Comparison of ENCODE assay signal across 21 cellular contexts in genomic region chr9:133515615-133516255, GRCh38. TPM values are rescaled to one million over a fixed set of nuclear protein-coding genes. Genes with fewer than 3 reads are reported as not detected.
DNase-seq lines count a peak whose midpoint lies in the region; ATAC-seq, FAIRE-seq and TF ChIP-seq lines count a peak whose summit lies in the region.
"Had no signal": no experiment of that assay in that cellular context is flagged by ENCODE, and none has a peak within 500 bp of the region (broad histone marks: within the 10 kb centered on the region; RNA-seq: fewer than 3 reads in every experiment).

No MANE protein-coding gene starts in this region.

- peaks cover 2% of the 10 kb centered on the region for H4K20me1 ChIP-seq in K562 (replicated peaks; ENCODE audit: control insufficient read depth, insufficient read depth, low read length)

- no peak overlapping the region for H3K4me3 ChIP-seq in K562
- H3K4me3 ChIP-seq in mesenchymal stem cell (ENCODE audit: insufficient read depth in 1 of 2, low read depth in 1 of 2, low read length in 2 of 2): no peak overlapping the region
- H3K4me3 ChIP-seq in trophoblast cell (ENCODE audit: low read depth, low read length): no peak overlapping the region
- H3K4me3 ChIP-seq: BLaER1 treated with 17β-estradiol and CSF1 and Interleukin-3, amounts not matched to agents 10 nM and 100 nM; PC-9; SJSA1 had no signal

- H4K12ac ChIP-seq in trophoblast cell (ENCODE audit: low read depth, low read length): no peak overlapping the region

- H3K27me3 ChIP-seq in K562 (ENCODE audit: control insufficient read depth in 2 of 2, insufficient read depth in 2 of 2, low read length in 2 of 2) (peaks cover 31 to 69% of the 10 kb centered on the region in 2 experiments), mesenchymal stem cell (ENCODE audit: control insufficient read depth in 1 of 2, insufficient read depth in 1 of 2, low read length in 2 of 2) (peaks cover 33 to 53% of the 10 kb centered on the region in 2 experiments), trophoblast cell (ENCODE audit: insufficient read depth, low read length) (no peaks in the 10 kb centered on the region)
- H3K27me3 ChIP-seq: BLaER1 treated with 17β-estradiol and CSF1 and Interleukin-3, amounts not matched to agents 10 nM and 100 nM; SJSA1 had no signal

- FAIRE-seq in K562 (lab: Jason Lieb, UNC): no peak
- FAIRE-seq: H54, HTR-8/SVneo had no signal

- peak overlapping the region; percentile 12 for H2BK15ac ChIP-seq in mesenchymal stem cell (ENCODE audit: low read depth, poor library complexity, severe bottlenecking)

- no peaks in the 10 kb centered on the region for H3K9me1 ChIP-seq in K562 (ENCODE audit: control insufficient read depth, insufficient read depth, low read length)

- peak overlapping the region in 1 of 2 experiments; percentile 26; a peak in 1 of 4 replicates for H3K9ac ChIP-seq in K562 (ENCODE audit: insufficient read depth in 1 of 2, low read depth in 2 of 2, low read length in 2 of 2)
- H3K9ac ChIP-seq in mesenchymal stem cell (ENCODE audit: low read length): no peak overlapping the region
- no peak overlapping the region for H3K9ac ChIP-seq in trophoblast cell (ENCODE audit: low read length)
- H3K9ac ChIP-seq: BLaER1 treated with 17β-estradiol and CSF1 and Interleukin-3, amounts not matched to agents 10 nM and 100 nM had no signal

- H2BK12ac ChIP-seq in mesenchymal stem cell (ENCODE audit: low read length in 2 of 2) (no peak overlapping the region), trophoblast cell (ENCODE audit: low read length) (no peak overlapping the region)

- no peak for ATAC-seq in K562
- ATAC-seq in GM18870 (IDR thresholded peaks at IDR 0.05; ENCODE audit: unreplicated experiment): no peak
- ATAC-seq: CD8-positive, alpha-beta T cell had no signal

- H2AFZ ChIP-seq in K562 (ENCODE audit: low read depth, low read length) (no peak overlapping the region), mesenchymal stem cell (ENCODE audit: low read depth, low read length) (no peak overlapping the region), trophoblast cell (ENCODE audit: insufficient read depth, low read length, poor library complexity) (no peak overlapping the region)
- H2AFZ ChIP-seq: PC-9 had no signal

- H3K18ac ChIP-seq in mesenchymal stem cell (ENCODE audit: low read depth in 1 of 2, low read length in 2 of 2) (no peak overlapping the region), trophoblast cell (ENCODE audit: low read length) (no peak overlapping the region)

- H2BK5ac ChIP-seq in mesenchymal stem cell (ENCODE audit: low read depth, low read length, poor library complexity, severe bottlenecking): no peak overlapping the region
- H2BK5ac ChIP-seq in trophoblast cell (ENCODE audit: low read depth, low read length, poor library complexity): no peak overlapping the region

- H3K14ac ChIP-seq in mesenchymal stem cell (ENCODE audit: low read length in 2 of 2) (no peak overlapping the region), trophoblast cell (ENCODE audit: low read length) (no peak overlapping the region)

- H3K23ac ChIP-seq in mesenchymal stem cell (ENCODE audit: low read length in 2 of 2) (no peak overlapping the region), trophoblast cell (ENCODE audit: low read length) (no peak overlapping the region)

- H2AK5ac ChIP-seq in mesenchymal stem cell (ENCODE audit: low read length, severe bottlenecking): no peak overlapping the region
- no peak overlapping the region for H2AK5ac ChIP-seq in trophoblast cell (ENCODE audit: low read length)

- intact Hi-C loops in K562 (cut with micrococcal nuclease): no loop called here

- BruUV-seq in K562 (replicated peaks; lab: Mats Ljungman, UMichigan): no TSS peak

- H3K27ac ChIP-seq in K562 (ENCODE audit: extremely low read depth, low read depth, low read length) (no peak overlapping the region), mesenchymal stem cell (ENCODE audit: low read length, poor library complexity, severe bottlenecking) (no peak overlapping the region), trophoblast cell (ENCODE audit: low read depth, low read length) (no peak overlapping the region)
- H3K27ac ChIP-seq: BLaER1 treated with 17β-estradiol and CSF1 and Interleukin-3, amounts not matched to agents 10 nM and 100 nM; PC-9; SJSA1 had no signal

- H3K79me1 ChIP-seq in mesenchymal stem cell (replicated peaks; ENCODE audit: low read length, poor library complexity, severe bottlenecking): no peaks in the 10 kb centered on the region
- H3K79me1 ChIP-seq in trophoblast cell (ENCODE audit: low read length): no peaks in the 10 kb centered on the region

- no peak for TF ChIP-seq RAD21 in K562 (CRISPR knock-in tag; conservative IDR thresholded peaks at IDR 0.05 in 1 of 2, IDR thresholded peaks at IDR 0.05 in 1 of 2)

- H3K4me1 ChIP-seq in K562 (replicated peaks in 1 of 2; ENCODE audit: control insufficient read depth in 2 of 2, insufficient read depth in 2 of 2, low read length in 2 of 2): peaks cover 0 to 20% of the 10 kb centered on the region in 2 experiments; a peak in 2 of 5 replicates
- H3K4me1 ChIP-seq in mesenchymal stem cell (ENCODE audit: control insufficient read depth, insufficient read depth, low read depth, low read length): peaks cover 2% of the 10 kb centered on the region
- H3K4me1 ChIP-seq in trophoblast cell (ENCODE audit: control insufficient read depth in 1 of 2, insufficient read depth in 2 of 2, low read length in 2 of 2): peaks cover 0 to 4% of the 10 kb centered on the region in 2 experiments
- H3K4me1 ChIP-seq: SJSA1 had no signal

- TF ChIP-seq POLR2A in K562 (conservative IDR thresholded peaks at IDR 0.05): no peak

- H3K79me2 ChIP-seq in K562 (ENCODE audit: control insufficient read depth, insufficient read depth, low read length) (no peaks in the 10 kb centered on the region), trophoblast cell (ENCODE audit: control insufficient read depth, insufficient read depth, low read length, poor library complexity) (no peaks in the 10 kb centered on the region)

- H3K36me3 ChIP-seq in K562 (ENCODE audit: control insufficient read depth, insufficient read depth, low read length) (no peaks in the 10 kb centered on the region; the same call in 2 of the 3 replicates), mesenchymal stem cell (ENCODE audit: control insufficient read depth in 1 of 2, insufficient read depth in 2 of 2, low read depth in 1 of 2, low read length in 2 of 2) (no peaks in the 10 kb centered on the region), trophoblast cell (ENCODE audit: control insufficient read depth in 1 of 2, insufficient read depth in 2 of 2, low read length in 2 of 2) (no peaks in the 10 kb centered on the region)
- H3K36me3 ChIP-seq: BLaER1 treated with 17β-estradiol and CSF1 and Interleukin-3, amounts not matched to agents 10 nM and 100 nM; SJSA1 had no signal

- DNase-seq in DMS79 treated with DMSO at 0.1 percent for 48 hours (lab: John Stamatoyannopoulos, UW) (peak; percentile 55), K562 (ENCODE audit: extremely low read depth in 1 of 4, low spot score in 3 of 4) (no peak), mesenchymal stem cell (no peak), trophoblast cell (no peak), HuH-7.5 (ENCODE audit: low spot score) (no peak), NCI-H2081 treated with DMSO at 0.1 percent for 48 hours (lab: John Stamatoyannopoulos, UW) (no peak)
- DNase-seq: Calu3; CD8-positive, alpha-beta T cell; Kasumi-1; MM.1S; NCI-H1092; NCI-H146; NCI-H2029 treated with DMSO at 0.1 percent for 48 hours; NCI-H524 treated with DMSO at 0.1 percent for 48 hours; PC-9 had no signal

- H3K4me2 ChIP-seq in K562 (ENCODE audit: insufficient read depth, low read length) (no peak overlapping the region), mesenchymal stem cell (ENCODE audit: low read length, poor library complexity, severe bottlenecking) (no peak overlapping the region), trophoblast cell (ENCODE audit: low read length) (no peak overlapping the region)
- H3K4me2 ChIP-seq: PC-9 had no signal

- under 1% methylated on average over 14 of the region's 17 CpGs for whole genome bisulfite sequencing in K562 (ENCODE audit: insufficient coverage, low coverage, missing lambda C conversion rate)
- WGBS in mesenchymal stem cell: 85% methylated on average over 17 of the region's 17 CpGs
- no CpG with 5 or more reads among the region's 17 CpGs for WGBS in trophoblast cell (ENCODE audit: extremely low coverage, insufficient coverage, insufficient read length)

- H4K91ac ChIP-seq in mesenchymal stem cell (ENCODE audit: low read length): no peak overlapping the region
- peak overlapping the region; percentile 1 for H4K91ac ChIP-seq in trophoblast cell (ENCODE audit: low read depth, low read length)

- no peak for TF ChIP-seq CTCF in K562 (IDR thresholded peaks at IDR 0.05 in 2 of 3, conservative IDR thresholded peaks at IDR 0.05 in 1 of 3; ENCODE audit: insufficient read depth in 2 of 3, low read depth in 1 of 3, low read length in 3 of 3)

- TF ChIP-seq EP300 in K562 (IDR thresholded peaks at IDR 0.05; ENCODE audit: low read length): no peak

- CTCF ChIA-PET in K562 (lab: Yijun Ruan, JAX; ENCODE audit: low intra/inter-chr PET ratio): no interaction called here

- H4K8ac ChIP-seq in mesenchymal stem cell (ENCODE audit: low read length) (no peak overlapping the region), trophoblast cell (ENCODE audit: low read depth, low read length) (no peak overlapping the region)

- H3K4ac ChIP-seq in mesenchymal stem cell (ENCODE audit: low read depth in 1 of 2, low read length in 2 of 2): no peak overlapping the region
- H3K4ac ChIP-seq in trophoblast cell (ENCODE audit: low read depth, low read length): no peak overlapping the region

- in situ Hi-C loops in K562 (cut with MboI): no loop called here

- no peak overlapping the region for H2BK120ac ChIP-seq in mesenchymal stem cell (ENCODE audit: low read depth, low read length)
- H2BK120ac ChIP-seq in trophoblast cell (ENCODE audit: insufficient read depth, low read length, poor library complexity): no peak overlapping the region

- peaks cover 7% of the 10 kb centered on the region; the same call in 1 of the 2 replicates for H3K9me3 ChIP-seq in K562 (replicated peaks; ENCODE audit: control insufficient read depth, insufficient read depth, low read depth, low read length)
- no peaks in the 10 kb centered on the region for H3K9me3 ChIP-seq in mesenchymal stem cell (ENCODE audit: control insufficient read depth, low read length)
- H3K9me3 ChIP-seq in trophoblast cell (ENCODE audit: insufficient read depth, low read depth, low read length): peaks cover 14% of the 10 kb centered on the region
- H3K9me3 ChIP-seq: BLaER1 treated with 17β-estradiol and CSF1 and Interleukin-3, amounts not matched to agents 10 nM and 100 nM; SJSA1 had no signal

- POLR2A ChIA-PET in K562 (lab: Yijun Ruan, JAX): interaction anchor here (0.7 kb wide), 1 partner anchor 16 kb away, joined by 5 read pairs; no protein-coding TSS in a partner anchor

RNA-seq across cellular contexts. Expression of gene MYMK, which starts 9.0 kb away (rescaled TPM):
- not detected in 2 replicates for total RNA-seq in K562 (2011; cell fraction: chromatin; rRNA removed; ENCODE audit: low replicate concordance)
- not detected in 2 replicates for total RNA-seq in K562 (2011; cell fraction: nucleolus; rRNA removed)
- total RNA-seq in K562 (2011; cell fraction: nucleoplasm; rRNA removed): not detected in 2 replicates
- total RNA-seq in K562 (2014; rRNA removed): not detected in 2 replicates
- not detected in 2 replicates for total RNA-seq in K562 (2014; rRNA removed; fragmentation: Illumina TruSeq; extraction: Trizol)
- not detected in 2 replicates for total RNA-seq in K562 (2015; rRNA removed; fragmentation: Illumina TruSeq; extraction: Trizol)
- not detected in 2 replicates for total RNA-seq in K562 (2021)
- polyA plus RNA-seq in K562 (2011; rRNA removed): not detected in 2 replicates
- polyA plus RNA-seq in K562 (2011; cell fraction: cytosol; rRNA removed): not detected in 2 replicates
- polyA plus RNA-seq in K562 (2011; cell fraction: nucleus; rRNA removed): not detected in 2 replicates
- polyA plus RNA-seq in K562 (2012): not detected in 2 replicates
- polyA plus RNA-seq in K562 (2014; fragmentation: Illumina TruSeq; extraction: Trizol): not detected in 2 replicates
- not detected for polyA plus RNA-seq in K562 (2014; fragmentation: Nextera tagmentation; extraction: Ambion mirVana)
- polyA plus RNA-seq in K562 (2014; rRNA removed): not detected in 2 replicates
- not detected in 2 replicates for polyA minus RNA-seq in K562 (2011; rRNA and poly(A)+ RNA removed)
- polyA minus RNA-seq in K562 (2011; cell fraction: cytosol; rRNA and poly(A)+ RNA removed): not detected in 2 replicates
- not detected in 2 replicates for polyA minus RNA-seq in K562 (2011; cell fraction: nucleus; rRNA and poly(A)+ RNA removed)
- polyA plus RNA-seq in mesenchymal stem cell (2013, experiment 1 of 2): not detected
- polyA plus RNA-seq in mesenchymal stem cell (2013, experiment 2 of 2): not detected
- polyA plus RNA-seq in trophoblast cell (2013): 0.25 and 0.27 TPM in 2 replicates
- total RNA-seq: Calu3; CD8-positive, alpha-beta T cell; PC-9; SJSA1 had no signal
- polyA plus RNA-seq: IgD-negative memory B cell had no signal

RNA-seq across cellular contexts. Expression of gene ADAMTSL2, which starts 18.8 kb away (rescaled TPM):
- 0.07 TPM in 1 of 2 replicates, not detected in the other for total RNA-seq in K562 (2011; cell fraction: chromatin; rRNA removed; ENCODE audit: low replicate concordance)
- total RNA-seq in K562 (2011; cell fraction: nucleolus; rRNA removed): not detected in 2 replicates
- not detected in 2 replicates for total RNA-seq in K562 (2011; cell fraction: nucleoplasm; rRNA removed)
- not detected in 2 replicates for total RNA-seq in K562 (2014; rRNA removed)
- total RNA-seq in K562 (2014; rRNA removed; fragmentation: Illumina TruSeq; extraction: Trizol): not detected in 2 replicates
- total RNA-seq in K562 (2015; rRNA removed; fragmentation: Illumina TruSeq; extraction: Trizol): not detected in 2 replicates
- 0.04 TPM in 1 of 2 replicates, not detected in the other for total RNA-seq in K562 (2021)
- not detected in 2 replicates for polyA plus RNA-seq in K562 (2011; rRNA removed)
- polyA plus RNA-seq in K562 (2011; cell fraction: cytosol; rRNA removed): 0.01 TPM in 1 of 2 replicates, not detected in the other
- not detected in 2 replicates for polyA plus RNA-seq in K562 (2011; cell fraction: nucleus; rRNA removed)
- 0.04 TPM in 1 of 2 replicates, not detected in the other for polyA plus RNA-seq in K562 (2012)
- polyA plus RNA-seq in K562 (2014; fragmentation: Illumina TruSeq; extraction: Trizol): not detected in 2 replicates
- not detected for polyA plus RNA-seq in K562 (2014; fragmentation: Nextera tagmentation; extraction: Ambion mirVana)
- not detected in 2 replicates for polyA plus RNA-seq in K562 (2014; rRNA removed)
- polyA minus RNA-seq in K562 (2011; rRNA and poly(A)+ RNA removed): not detected in 2 replicates
- not detected in 2 replicates for polyA minus RNA-seq in K562 (2011; cell fraction: cytosol; rRNA and poly(A)+ RNA removed)
- not detected in 2 replicates for polyA minus RNA-seq in K562 (2011; cell fraction: nucleus; rRNA and poly(A)+ RNA removed)
- polyA plus RNA-seq in mesenchymal stem cell (2013, experiment 1 of 2): 0.22 TPM
- polyA plus RNA-seq in mesenchymal stem cell (2013, experiment 2 of 2): 0.21 TPM
- polyA plus RNA-seq in trophoblast cell (2013): 5.9 and 6.2 TPM in 2 replicates
- total RNA-seq: SJSA1 had no signal
- polyA plus RNA-seq: IgD-negative memory B cell had no signal

RNA-seq across cellular contexts. Expression of gene SLC2A6, which starts 36.8 kb away (rescaled TPM):
- 0.32 and 1.7 TPM in 2 replicates for total RNA-seq in K562 (2011; cell fraction: chromatin; rRNA removed; ENCODE audit: low replicate concordance)
- total RNA-seq in K562 (2011; cell fraction: nucleolus; rRNA removed): 1.2 and 1.8 TPM in 2 replicates
- total RNA-seq in K562 (2011; cell fraction: nucleoplasm; rRNA removed): 0.53 and 1.3 TPM in 2 replicates
- total RNA-seq in K562 (2014; rRNA removed): 0.09 and 0.41 TPM in 2 replicates
- 0.04 and 0.06 TPM in 2 replicates for total RNA-seq in K562 (2014; rRNA removed; fragmentation: Illumina TruSeq; extraction: Trizol)
- 0.04 TPM in 1 of 2 replicates, not detected in the other for total RNA-seq in K562 (2015; rRNA removed; fragmentation: Illumina TruSeq; extraction: Trizol)
- 0.16 and 0.38 TPM in 2 replicates for total RNA-seq in K562 (2021)
- polyA plus RNA-seq in K562 (2011; rRNA removed): 0.08 and 0.22 TPM in 2 replicates
- polyA plus RNA-seq in K562 (2011; cell fraction: cytosol; rRNA removed): 0.19 and 0.58 TPM in 2 replicates
- 0.32 and 0.61 TPM in 2 replicates for polyA plus RNA-seq in K562 (2011; cell fraction: nucleus; rRNA removed)
- 0.17 and 0.24 TPM in 2 replicates for polyA plus RNA-seq in K562 (2012)
- not detected in 2 replicates for polyA plus RNA-seq in K562 (2014; fragmentation: Illumina TruSeq; extraction: Trizol)
- polyA plus RNA-seq in K562 (2014; fragmentation: Nextera tagmentation; extraction: Ambion mirVana): not detected
- 0.27 and 0.39 TPM in 2 replicates for polyA plus RNA-seq in K562 (2014; rRNA removed)
- 0.09 and 0.21 TPM in 2 replicates for polyA minus RNA-seq in K562 (2011; rRNA and poly(A)+ RNA removed)
- polyA minus RNA-seq in K562 (2011; cell fraction: cytosol; rRNA and poly(A)+ RNA removed): 0.48 and 0.64 TPM in 2 replicates
- 0.81 and 1.4 TPM in 2 replicates for polyA minus RNA-seq in K562 (2011; cell fraction: nucleus; rRNA and poly(A)+ RNA removed)
- 29.4 TPM for polyA plus RNA-seq in mesenchymal stem cell (2013, experiment 1 of 2)
- polyA plus RNA-seq in mesenchymal stem cell (2013, experiment 2 of 2): 28.2 TPM
- 4.5 and 4.7 TPM in 2 replicates for polyA plus RNA-seq in trophoblast cell (2013)

RNA-seq across cellular contexts. Expression of gene CACFD1, which starts 56.0 kb away (rescaled TPM):
- total RNA-seq in K562 (2011; cell fraction: chromatin; rRNA removed; ENCODE audit: low replicate concordance): 2.9 and 4.1 TPM in 2 replicates
- 3.4 and 4.7 TPM in 2 replicates for total RNA-seq in K562 (2011; cell fraction: nucleolus; rRNA removed)
- 3.2 and 5.5 TPM in 2 replicates for total RNA-seq in K562 (2011; cell fraction: nucleoplasm; rRNA removed)
- total RNA-seq in K562 (2014; rRNA removed) (1.1 and 1.2 TPM in 2 replicates), K562 (2014; rRNA removed; fragmentation: Illumina TruSeq; extraction: Trizol) (0.11 and 0.13 TPM in 2 replicates), K562 (2015; rRNA removed; fragmentation: Illumina TruSeq; extraction: Trizol) (0.54 and 0.64 TPM in 2 replicates), K562 (2021) (1.4 and 1.8 TPM in 2 replicates)
- polyA plus RNA-seq in K562 (2011; rRNA removed) (0.87 and 1.2 TPM in 2 replicates), K562 (2014; fragmentation: Illumina TruSeq; extraction: Trizol) (0.16 and 0.37 TPM in 2 replicates), K562 (2014; fragmentation: Nextera tagmentation; extraction: Ambion mirVana) (not detected), K562 (2014; rRNA removed) (1.1 and 1.4 TPM in 2 replicates)
- 0.77 and 1.1 TPM in 2 replicates for polyA plus RNA-seq in K562 (2011; cell fraction: cytosol; rRNA removed)
- polyA plus RNA-seq in K562 (2011; cell fraction: nucleus; rRNA removed): 1.3 and 2.3 TPM in 2 replicates
- polyA plus RNA-seq in K562 (2012): 0.89 and 3.8 TPM in 2 replicates
- 0.57 and 0.70 TPM in 2 replicates for polyA minus RNA-seq in K562 (2011; rRNA and poly(A)+ RNA removed)
- polyA minus RNA-seq in K562 (2011; cell fraction: cytosol; rRNA and poly(A)+ RNA removed): 0.67 and 0.82 TPM in 2 replicates
- polyA minus RNA-seq in K562 (2011; cell fraction: nucleus; rRNA and poly(A)+ RNA removed): 1.7 and 1.8 TPM in 2 replicates
- polyA plus RNA-seq in mesenchymal stem cell (2013, experiment 1 of 2): 6.9 TPM
- 6.9 TPM for polyA plus RNA-seq in mesenchymal stem cell (2013, experiment 2 of 2)
- 7.8 and 8.7 TPM in 2 replicates for polyA plus RNA-seq in trophoblast cell (2013)
